In the genomic region with DNA sequence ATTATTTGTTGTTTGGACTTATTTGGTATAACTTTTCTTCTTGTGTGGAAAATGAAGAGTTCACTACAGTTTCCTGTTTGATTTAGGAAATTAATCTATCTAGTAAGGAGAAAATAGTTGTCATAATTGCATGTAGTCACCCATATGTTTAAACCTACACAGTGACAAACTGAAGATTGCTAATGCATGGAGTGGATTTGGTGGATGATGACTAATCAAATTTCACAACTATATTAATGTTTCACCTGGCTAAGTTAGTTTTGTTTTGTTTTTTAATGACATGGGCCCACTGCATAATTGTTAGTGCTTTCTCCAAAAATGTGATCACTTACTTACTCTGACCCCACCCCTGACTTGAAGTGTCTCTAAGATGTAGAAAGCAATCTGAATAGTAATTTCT, we compare ENCODE assay signal across 18 cellular contexts.
"Had no signal": no experiment of that assay in that cellular context is flagged by ENCODE, and none has a peak within 500 bp of the region (broad histone marks: within the 10 kb centered on the region; RNA-seq: fewer than 3 reads in every experiment).

No MANE protein-coding gene starts in this region.

- H3K9me3 Mint-ChIP-seq: activated CD4-positive, alpha-beta T cell treated with anti-CD3 and anti-CD28 coated beads, Interleukin-2, amount 10 ng/mL, durations not matched to agents 7 days and 5 days; activated naive CD8-positive, alpha-beta T cell treated with anti-CD3 and anti-CD28 coated beads for 36 hours; brain; dendritic cell treated with granulocyte-macrophage colony-stimulating factor and Interleukin-4, amounts not matched to agents 40 ng/mL and 50 ng/mL, for 4 days; effector memory CD8-positive, alpha-beta T cell; naive thymus-derived CD8-positive, alpha-beta T cell had no signal

- H3K4me1 Mint-ChIP-seq: activated CD4-positive, alpha-beta T cell treated with anti-CD3 and anti-CD28 coated beads, Interleukin-2, amount 10 ng/mL, durations not matched to agents 7 days and 5 days; activated naive CD8-positive, alpha-beta T cell treated with anti-CD3 and anti-CD28 coated beads for 36 hours; brain; naive thymus-derived CD8-positive, alpha-beta T cell; T-helper 17 cell had no signal

- H3K27me3 Mint-ChIP-seq: activated CD4-positive, alpha-beta T cell treated with anti-CD3 and anti-CD28 coated beads, Interleukin-2, amount 10 ng/mL, durations not matched to agents 7 days and 5 days; activated naive CD8-positive, alpha-beta T cell treated with anti-CD3 and anti-CD28 coated beads for 36 hours; dendritic cell treated with granulocyte-macrophage colony-stimulating factor and Interleukin-4, amounts not matched to agents 40 ng/mL and 50 ng/mL, for 4 days; effector memory CD8-positive, alpha-beta T cell; naive thymus-derived CD8-positive, alpha-beta T cell; T-helper 17 cell had no signal

- H3K27me3 ChIP-seq: tibial artery had no signal

- H3K36me3 ChIP-seq: left ventricle myocardium inferior had no signal

- DNase-seq: activated CD4-positive, alpha-beta T cell treated with anti-CD3 and anti-CD28 coated beads, Interleukin-2, amount 10 ng/mL, durations not matched to agents 7 days and 5 days; activated CD4-positive, CD25-positive, alpha-beta regulatory T cell; activated CD8-positive, alpha-beta memory T cell treated with anti-CD3 and anti-CD28 coated beads, Interleukin-2, amount 50 U/mL, for 48 hours; activated gamma-delta T cell treated with Interleukin-2 at 50 U/mL for 16 hours; activated naive CD8-positive, alpha-beta T cell treated with anti-CD3 and anti-CD28 coated beads for 36 hours; effector memory CD8-positive, alpha-beta T cell; kidney; left ventricle myocardium inferior; mesenchymal stem cell; naive thymus-derived CD8-positive, alpha-beta T cell; posterior cingulate gyrus; stimulated activated CD4-positive, alpha-beta T cell treated with anti-CD3 and anti-CD28 coated beads, Interleukin-4, amount 100 ng/mL, for 1 hour; stimulated activated naive CD4-positive, alpha-beta T cell; T-helper 17 cell; tibial artery had no signal

- H3K4me1 ChIP-seq: left ventricle myocardium inferior, tibial artery had no signal

- H3K4me3 ChIP-seq: left ventricle myocardium inferior, tibial artery had no signal

- ATAC-seq: effector memory CD8-positive, alpha-beta T cell; naive thymus-derived CD8-positive, alpha-beta T cell; T-helper 17 cell had no signal

- H3K27ac ChIP-seq: epithelial cell of prostate, left ventricle myocardium inferior, tibial artery had no signal

- H3K9me3 ChIP-seq: left ventricle myocardium inferior, tibial artery had no signal

- H3K4me3 Mint-ChIP-seq: activated CD4-positive, alpha-beta T cell treated with anti-CD3 and anti-CD28 coated beads, Interleukin-2, amount 10 ng/mL, durations not matched to agents 7 days and 5 days; activated naive CD8-positive, alpha-beta T cell treated with anti-CD3 and anti-CD28 coated beads for 36 hours; brain; dendritic cell treated with granulocyte-macrophage colony-stimulating factor and Interleukin-4, amounts not matched to agents 40 ng/mL and 50 ng/mL, for 4 days; effector memory CD8-positive, alpha-beta T cell; naive thymus-derived CD8-positive, alpha-beta T cell; T-helper 17 cell had no signal

- H3K27ac Mint-ChIP-seq: activated CD4-positive, alpha-beta T cell treated with anti-CD3 and anti-CD28 coated beads, Interleukin-2, amount 10 ng/mL, durations not matched to agents 7 days and 5 days; activated naive CD8-positive, alpha-beta T cell treated with anti-CD3 and anti-CD28 coated beads for 36 hours; brain; dendritic cell treated with granulocyte-macrophage colony-stimulating factor and Interleukin-4, amounts not matched to agents 40 ng/mL and 50 ng/mL, for 4 days; effector memory CD8-positive, alpha-beta T cell; naive thymus-derived CD8-positive, alpha-beta T cell; T-helper 17 cell had no signal

- H3K36me3 Mint-ChIP-seq: naive thymus-derived CD8-positive, alpha-beta T cell had no signal
